In genomic region chr19:3466630-3467029, GRCh38 we compare ENCODE assay signal across 24 cellular contexts. TPM values are rescaled to one million over a fixed set of nuclear protein-coding genes. Genes with fewer than 3 reads are reported as not detected.
DNase-seq lines count a peak whose midpoint lies in the region; ATAC-seq and TF ChIP-seq lines count a peak whose summit lies in the region.
"Had no signal": no experiment of that assay in that cellular context is flagged by ENCODE, and none has a peak within 500 bp of the region (broad histone marks: within the 10 kb centered on the region; RNA-seq: fewer than 3 reads in every experiment).

No MANE protein-coding gene starts in this region.

- peak overlapping the region; percentile 62 to 78 for H3K27ac ChIP-seq in right atrium auricular region
- peak overlapping the region; percentile 83 for H3K27ac ChIP-seq in rectal smooth muscle tissue (ENCODE audit: low read depth, low read length)
- H3K27ac ChIP-seq in aorta (ENCODE audit: low read depth in 1 of 2, low read length in 2 of 2) = peak overlapping the region in 1 of 2 donors; percentile 46
- H3K27ac ChIP-seq: 22Rv1, PC-9, right lobe of liver had no signal

- TF ChIP-seq CTCF in right atrium auricular region (IDR thresholded peaks at IDR 0.05) = no peak

- 6 to 9% methylated on average over 9 of the region's 9 CpGs for WGBS in aorta, 2 donors

- intact Hi-C loops in aorta (cut with DNase I) = loop anchor here in 1 of 2 donors (5.0 kb wide), 1 partner anchor 34 kb away; no protein-coding TSS in a partner anchor

- peak; percentile 60 for ATAC-seq in aorta (ENCODE audit: low FRiP score)
- ATAC-seq in GM21381 (IDR thresholded peaks at IDR 0.05; ENCODE audit: unreplicated experiment) = no peak
- ATAC-seq: activated CD4-positive, CD25-positive, alpha-beta regulatory T cell treated with anti-CD3 and anti-CD28 coated beads, Interleukin-2, amount 50 U/mL, for 24 hours; effector memory CD8-positive, alpha-beta T cell; GM12878 had no signal

- H3K4me1 ChIP-seq in right atrium auricular region (peaks cover 0 to 49% of the 10 kb centered on the region in 2 donors), rectal smooth muscle tissue (ENCODE audit: control insufficient read depth, insufficient read depth, low read length) (peaks cover 11% of the 10 kb centered on the region), aorta (ENCODE audit: control insufficient read depth in 1 of 2, insufficient read depth in 2 of 2, low read length in 2 of 2) (no peaks in the 10 kb centered on the region)
- H3K4me1 ChIP-seq: BE2C had no signal

- no peaks in the 10 kb centered on the region for H3K27me3 ChIP-seq in right atrium auricular region
- no peaks in the 10 kb centered on the region for H3K27me3 ChIP-seq in rectal smooth muscle tissue (ENCODE audit: control insufficient read depth, insufficient read depth, low read length)
- no peaks in the 10 kb centered on the region for H3K27me3 ChIP-seq in aorta (ENCODE audit: control insufficient read depth in 1 of 2, insufficient read depth in 2 of 2, low read length in 1 of 2)
- H3K27me3 ChIP-seq: right lobe of liver had no signal

- no peak overlapping the region for H3K4me3 ChIP-seq in right atrium auricular region
- H3K4me3 ChIP-seq in rectal smooth muscle tissue (ENCODE audit: low read length) = no peak overlapping the region
- no peak overlapping the region for H3K4me3 ChIP-seq in aorta (ENCODE audit: low read length in 2 of 2)
- H3K4me3 ChIP-seq: GM12878, PC-9, right lobe of liver had no signal

- H3K36me3 ChIP-seq in right atrium auricular region (peaks cover 26% of the 10 kb centered on the region), rectal smooth muscle tissue (ENCODE audit: control insufficient read depth, insufficient read depth, low read length) (no peaks in the 10 kb centered on the region), aorta (ENCODE audit: control insufficient read depth in 1 of 2, insufficient read depth in 2 of 2, low read length in 1 of 2) (no peaks in the 10 kb centered on the region)

- no peak overlapping the region for H3K9ac ChIP-seq in rectal smooth muscle tissue (ENCODE audit: low read length)

- H3K9me3 ChIP-seq in right atrium auricular region = no peaks in the 10 kb centered on the region
- H3K9me3 ChIP-seq in aorta (ENCODE audit: control insufficient read depth, low read length) = no peaks in the 10 kb centered on the region
- H3K9me3 ChIP-seq: BE2C, right lobe of liver had no signal

- DNase-seq in DMS 273 (lab: John Stamatoyannopoulos, UW; ENCODE audit: unreplicated experiment) (peak; percentile 55), DMS 273 treated with DMSO at 0.1 percent for 48 hours (lab: John Stamatoyannopoulos, UW) (no peak), right atrium auricular region (ENCODE audit: low spot score) (no peak), aorta (peak in 1 of 2 donors; percentile 73), NCI-H128 (lab: John Stamatoyannopoulos, UW; ENCODE audit: unreplicated experiment) (no peak), NCI-H1417 treated with DMSO at 0.1 percent for 48 hours (lab: John Stamatoyannopoulos, UW) (no peak)
- DNase-seq: BE2C; effector memory CD8-positive, alpha-beta T cell; GF-D8; Karpas-422; kidney; NCI-H1092 treated with DMSO at 0.1 percent for 48 hours; NCI-H748 treated with DMSO at 0.1 percent for 48 hours; PC-9; right lobe of liver had no signal

RNA-seq across cellular contexts. Expression of gene SMIM24, which starts 13.7 kb away (rescaled TPM):
- total RNA-seq in right atrium auricular region (not detected), aorta (not detected)
- 10 to 100 TPM in 1 of 2 donors, under 1 TPM in 1; 0.67 to 62.6 TPM for polyA plus RNA-seq in aorta
- total RNA-seq: activated T-helper 1 cell treated with anti-CD3 and anti-CD28 coated beads, Interleukin-12 subunit alpha, Interleukin-12 subunit beta, Interleukin-2, Interleukin-4 antibody, amounts not matched to agents 30 ng/mL and 10 ng/mL and 1 ng/mL, durations not matched to agents 14 hours and 24 hours and 36 hours; PC-9 had no signal

RNA-seq across cellular contexts. Expression of gene SMIM44, which starts 16.6 kb away (rescaled TPM):
- total RNA-seq in right atrium auricular region (not detected), aorta (not detected)
- polyA plus RNA-seq in aorta = not detected
- total RNA-seq: activated CD8-positive, alpha-beta memory T cell treated with anti-CD3 and anti-CD28 coated beads for 36 hours; activated T-helper 1 cell treated with anti-CD3 and anti-CD28 coated beads, Interleukin-12 subunit alpha, Interleukin-12 subunit beta, Interleukin-2, Interleukin-4 antibody, amounts not matched to agents 30 ng/mL and 10 ng/mL and 1 ng/mL, durations not matched to agents 14 hours and 24 hours and 36 hours; GM12878; kidney; mesothelial cell of epicardium; PC-9; right lobe of liver had no signal
- polyA plus RNA-seq: adipose tissue, GM12878 had no signal

RNA-seq across cellular contexts. Expression of gene DOHH, which starts 33.8 kb away (rescaled TPM):
- total RNA-seq in right atrium auricular region (10 to 100 TPM; 14.1 to 18.4 TPM), aorta (1 to 10 TPM; 6.1 to 7.9 TPM)
- polyA plus RNA-seq in aorta = 10 to 100 TPM in 1 of 2 donors, 1 to 10 TPM in 1; 6.9 to 11.5 TPM

RNA-seq across cellular contexts. Expression of gene FZR1, which starts 39.5 kb away (rescaled TPM):
- 10 to 100 TPM; 20.6 to 21.7 TPM for total RNA-seq in right atrium auricular region
- total RNA-seq in aorta = 10 to 100 TPM; 33.7 to 42.0 TPM
- 10 to 100 TPM in 1 of 2 donors, 1 to 10 TPM in 1; 8.0 to 25.2 TPM for polyA plus RNA-seq in aorta
